23 cellular contexts compared by ENCODE assay signal in genomic region chr11:85481862-85482261, GRCh38.
"Had no signal": no experiment of that assay in that cellular context is flagged by ENCODE, and none has a peak within 500 bp of the region (broad histone marks: within the 10 kb centered on the region; RNA-seq: fewer than 3 reads in every experiment).

No MANE protein-coding gene starts in this region.

- H3K9me3 ChIP-seq: SK-N-SH had no signal

- H3K4me2 ChIP-seq: SK-N-SH had no signal

- DNase-seq: KBM-7; NCI-H1092; NCI-H1105 treated with DMSO at 0.1 percent for 48 hours; NCI-H1417 treated with DMSO at 0.1 percent for 48 hours; NCI-H146; NCI-H1694 treated with DMSO at 0.1 percent for 48 hours; NCI-H1930; NCI-H2081; NCI-H2107; NCI-H226; NCI-H446; NCI-H510A; NCI-H524 treated with DMSO at 0.1 percent for 48 hours; NCI-H69; NCI-H774; NK-92 treated with Interleukin-12 subunit alpha and Interleukin-12 subunit beta, amount 100 ng/mL, for 24 hours; PC-3; SHP77; SK-N-SH; SW 1271 had no signal

- FAIRE-seq: HTR-8/SVneo had no signal

- ATAC-seq: PC-3 had no signal

- H3K27ac ChIP-seq: HL-60, RWPE1 had no signal

- H3K9ac ChIP-seq: SK-N-SH had no signal
